In genomic region chr16:12257926-12258561, GRCh38 we compare ENCODE assay signal across 12 cellular contexts.
DNase-seq lines count a peak whose midpoint lies in the region; ATAC-seq lines count a peak whose summit lies in the region.
"Had no signal": no experiment of that assay in that cellular context is flagged by ENCODE, and none has a peak within 500 bp of the region (broad histone marks: within the 10 kb centered on the region; RNA-seq: fewer than 3 reads in every experiment).

No MANE protein-coding gene starts in this region.

- no peak overlapping the region for H3K56ac ChIP-seq in mesendoderm (ENCODE audit: low read length)

- no peaks in the 10 kb centered on the region for H3K79me2 ChIP-seq in mesendoderm (ENCODE audit: control insufficient read depth, insufficient read depth, low read length)

- no peak overlapping the region for H4K8ac ChIP-seq in mesendoderm (ENCODE audit: low read depth, low read length)

- H3K79me1 ChIP-seq in mesendoderm (ENCODE audit: low read length) = no peaks in the 10 kb centered on the region

- DNase-seq in ELF-1 (ENCODE audit: low read depth, low spot score) (peak; percentile 67), NCI-H1694 (lab: John Stamatoyannopoulos, UW) (peak; percentile 58), SK-N-DZ (ENCODE audit: low spot score) (peak; percentile 16), mesendoderm (peak; percentile 56), SKM-1 treated with dmso at 0.1 percent for 144 hours (lab: John Stamatoyannopoulos, UW; ENCODE audit: unreplicated experiment) (no peak)
- DNase-seq in activated T-cell treated with anti-CD3 and anti-CD28 coated beads, Interleukin-2, amount 50 U/mL, for 1 hour = no peak
- DNase-seq: activated naive CD4-positive, alpha-beta T cell; CD8-positive, alpha-beta memory T cell; NCI-H446 had no signal

- H2BK5ac ChIP-seq in mesendoderm (ENCODE audit: low read length) = no peak overlapping the region

- H3K36me3 ChIP-seq in mesendoderm (ENCODE audit: control insufficient read depth, insufficient read depth, low read length) = no peaks in the 10 kb centered on the region
- H3K36me3 ChIP-seq: gastrocnemius medialis had no signal

- H3K4ac ChIP-seq in mesendoderm (ENCODE audit: low read depth, low read length) = no peak overlapping the region

- H3K27me3 ChIP-seq in mesendoderm (ENCODE audit: insufficient read depth, low read length, poor library complexity) = no peaks in the 10 kb centered on the region
- H3K27me3 ChIP-seq: gastrocnemius medialis had no signal

- H3K4me3 ChIP-seq in mesendoderm (ENCODE audit: low read length) = no peak overlapping the region
- H3K4me3 ChIP-seq: gastrocnemius medialis had no signal

- no peak overlapping the region for H3K4me2 ChIP-seq in mesendoderm (ENCODE audit: low read length)

- no peak overlapping the region for H3K18ac ChIP-seq in mesendoderm (ENCODE audit: low read length)

- WGBS in mesendoderm (ENCODE audit: extremely low coverage, insufficient coverage, low lambda C conversion rate) = no CpG with 5 or more reads among the region's 12 CpGs

- no peak overlapping the region for H3K27ac ChIP-seq in mesendoderm (ENCODE audit: low read depth, low read length)
- H3K27ac ChIP-seq: gastrocnemius medialis had no signal

- H2BK15ac ChIP-seq in mesendoderm (replicated peaks; ENCODE audit: low read depth) = no peak overlapping the region

- H2AK5ac ChIP-seq in mesendoderm (ENCODE audit: low read length) = no peak overlapping the region

- no peak overlapping the region for H2BK120ac ChIP-seq in mesendoderm (ENCODE audit: low read depth, low read length)

- no peak overlapping the region for H3K9ac ChIP-seq in mesendoderm (ENCODE audit: low read length)

- no peak overlapping the region for H3K23ac ChIP-seq in mesendoderm (ENCODE audit: low read length)

- no peak for ATAC-seq in GM19324 (IDR thresholded peaks at IDR 0.05; ENCODE audit: low FRiP score, unreplicated experiment)
- ATAC-seq in HG02642 (IDR thresholded peaks at IDR 0.05; ENCODE audit: poor library complexity, unreplicated experiment) = no peak

- no peak overlapping the region for H4K5ac ChIP-seq in mesendoderm (ENCODE audit: low read length)

- H3K4me1 ChIP-seq in mesendoderm (ENCODE audit: control insufficient read depth, low read depth, low read length) = no peaks in the 10 kb centered on the region

Comparison
In these comparisons a context has a peak if more than half of its experiments do, and no peak if none do; other contexts are left out.
1. DNase-seq: peak in ELF-1 (single experiment), NCI-H1694 (single experiment), SK-N-DZ (single experiment) and mesendoderm (single experiment); none in activated T-cell treated with anti-CD3 and anti-CD28 coated beads, Interleukin-2, amount 50 U/mL, for 1 hour (single experiment) and SKM-1 treated with dmso at 0.1 percent for 144 hours (single experiment).